8 cellular contexts compared by ENCODE assay signal in genomic region chr15:73927476-73928240, GRCh38. TPM values are rescaled to one million over a fixed set of nuclear protein-coding genes. Genes with fewer than 3 reads are reported as not detected.
DNase-seq lines count a peak whose midpoint lies in the region; ATAC-seq and TF ChIP-seq lines count a peak whose summit lies in the region.

No MANE protein-coding gene starts in this region.

- H3K36me3 Mint-ChIP-seq in chondrocyte (ENCODE audit: low read depth): peaks cover 9% of the 10 kb centered on the region

- peaks cover 80% of the 10 kb centered on the region for H3K4me1 Mint-ChIP-seq in chondrocyte (ENCODE audit: low read depth)

- ATAC-seq in right lobe of liver (peak; percentile 45 to 66 (median 54)), GM21529 (IDR thresholded peaks at IDR 0.05; ENCODE audit: unreplicated experiment) (no peak)

- no peaks in the 10 kb centered on the region for H3K4me1 ChIP-seq in right lobe of liver

- no peaks in the 10 kb centered on the region for H3K27me3 Mint-ChIP-seq in chondrocyte (ENCODE audit: low read depth)

- H3K9me3 Mint-ChIP-seq in chondrocyte (ENCODE audit: low read depth): no peaks in the 10 kb centered on the region

- peaks cover 0 to 7% of the 10 kb centered on the region in 2 donors for H3K27me3 ChIP-seq in right lobe of liver

- H3K27ac Mint-ChIP-seq in chondrocyte (ENCODE audit: unreplicated experiment): peak overlapping the region; percentile 87

- no peak for TF ChIP-seq POLR2A in right lobe of liver (IDR thresholded peaks at IDR 0.05)

- no peak overlapping the region for H3K27ac ChIP-seq in right lobe of liver

- H3K4me3 Mint-ChIP-seq in chondrocyte (ENCODE audit: unreplicated experiment): peak overlapping the region; percentile 96

- peak overlapping the region; percentile 28 to 38 (median 34) for H3K4me3 ChIP-seq in right lobe of liver

- TF ChIP-seq CTCF in chondrocyte (IDR thresholded peaks at IDR 0.05) (peak; percentile 82), right lobe of liver (IDR thresholded peaks at IDR 0.05) (peak in 3 of 4 donors; percentile 10 to 29 (median 26))

- H3K9me3 ChIP-seq in right lobe of liver: no peaks in the 10 kb centered on the region

- intact Hi-C loops in right lobe of liver (cut with DNase I): no loop called here

- 8% methylated on average over 10 of the region's 78 CpGs for WGBS in right lobe of liver (ENCODE audit: insufficient coverage, low coverage, low lambda C conversion rate, missing lambda C conversion rate)

- DNase-seq in DMS79 (lab: John Stamatoyannopoulos, UW) (peak; percentile 10), M059J (ENCODE audit: low read depth) (peak; percentile 58), chondrocyte (ENCODE audit: low spot score) (peak; percentile 93), right lobe of liver (peak in 2 of 3 donors; percentile 56 to 72), MV-4-11 (lab: John Stamatoyannopoulos, UW) (no peak)
- DNase-seq in activated CD4-positive, alpha-beta T cell treated with anti-CD3 and anti-CD28 coated beads for 1 hour: peak; percentile 70
- DNase-seq in stimulated activated CD4-positive, alpha-beta T cell treated with anti-CD3 and anti-CD28 coated beads, TNF-alpha, amount 100 ng/mL, for 24 hours (ENCODE audit: low read depth in 3 of 3): peak; percentile 43 to 72 (median 53)

- H3K36me3 ChIP-seq in right lobe of liver: no peaks in the 10 kb centered on the region

RNA-seq across cellular contexts. Expression of gene LOXL1, which starts 1.4 kb away (rescaled TPM):
- total RNA-seq in M059J (2014; rRNA removed; shearing (Covaris generic)): 120 and 189 TPM in 2 replicates
- total RNA-seq in chondrocyte (428 to 446 TPM (median 444 TPM) in 3 replicates), right lobe of liver (1 to 10 TPM in 3 of 6 experiments, under 1 TPM in 3; 0.29 to 2.3 (median 0.83) TPM)

RNA-seq across cellular contexts. Expression of gene TBC1D21, which starts 54.3 kb away (rescaled TPM):
- total RNA-seq in M059J (2014; rRNA removed; shearing (Covaris generic)): not detected in 2 replicates
- total RNA-seq in chondrocyte (not detected in 3 replicates), right lobe of liver (not detected)

Comparison
In these comparisons a context has a peak if more than half of its experiments do, and no peak if none do; other contexts are left out.
1. RNA of gene LOXL1, which starts 1.4 kb away (total RNA-seq): 428 to 446 TPM in chondrocyte and 120 to 189 TPM in M059J; 0.29 to 2.3 TPM in right lobe of liver; every median in the first group is over 10 times any median in the second.